13 cellular contexts compared by ENCODE assay signal in the genomic region with DNA sequence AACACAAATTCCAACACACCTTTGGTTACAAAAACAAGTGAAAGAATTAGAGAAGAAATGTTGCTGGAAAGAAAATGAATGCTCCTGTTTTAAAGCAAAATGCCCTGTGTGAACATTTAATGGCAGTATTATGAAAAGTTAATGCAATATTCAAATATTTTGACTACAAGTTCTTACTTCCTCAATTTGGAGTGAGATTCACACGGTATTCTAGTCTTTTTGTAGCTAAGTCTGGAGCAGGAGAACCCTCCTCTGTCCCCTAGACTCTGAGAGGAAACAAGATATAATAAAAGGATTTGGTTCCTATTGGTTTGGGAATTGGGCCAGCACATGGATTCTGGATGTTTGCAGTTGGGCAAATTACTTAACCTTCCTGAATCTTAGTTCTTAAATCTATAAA. TPM values are rescaled to one million over a fixed set of nuclear protein-coding genes. Genes with fewer than 3 reads are reported as not detected.
A peak's percentile ranks its signal among the peaks of the same experiment; 100 is the strongest.
DNase-seq lines count a peak whose midpoint lies in the region; ATAC-seq and TF ChIP-seq lines count a peak whose summit lies in the region.
"Had no signal": no experiment of that assay in that cellular context is flagged by ENCODE, and none has a peak within 500 bp of the region (broad histone marks: within the 10 kb centered on the region; RNA-seq: fewer than 3 reads in every experiment).

No MANE protein-coding gene starts in this region.

- peaks cover 39% of the 10 kb centered on the region for H3K36me3 ChIP-seq in OCI-LY1 (ENCODE audit: insufficient read depth, low read length)
- peaks cover 7 to 17% of the 10 kb centered on the region in 2 experiments for H3K36me3 ChIP-seq in SK-N-SH (replicated peaks in 1 of 2; ENCODE audit: control insufficient read depth in 1 of 2, insufficient read depth in 2 of 2, low read length in 1 of 2)

- no peaks in the 10 kb centered on the region for H3K27me3 ChIP-seq in OCI-LY1 (ENCODE audit: insufficient read depth, low read length)
- no peaks in the 10 kb centered on the region for H3K27me3 ChIP-seq in SK-N-SH (ENCODE audit: insufficient read depth)
- H3K27me3 ChIP-seq: BLaER1 treated with 17β-estradiol and CSF1 and Interleukin-3, amounts not matched to agents 10 nM and 100 nM had no signal

- H3K4me3 ChIP-seq in OCI-LY1 (ENCODE audit: low read depth, low read length, poor library complexity, severe bottlenecking) (no peak overlapping the region), SK-N-SH (ENCODE audit: low read depth in 2 of 2, low read length in 1 of 2) (no peak overlapping the region)
- H3K4me3 ChIP-seq: BLaER1 treated with 17β-estradiol and CSF1 and Interleukin-3, amounts not matched to agents 10 nM and 100 nM had no signal

- no peaks in the 10 kb centered on the region for H3K9me3 ChIP-seq in OCI-LY1 (ENCODE audit: low read length)
- H3K9me3 ChIP-seq in SK-N-SH, result no peaks in the 10 kb centered on the region
- H3K9me3 ChIP-seq: BLaER1 treated with 17β-estradiol and CSF1 and Interleukin-3, amounts not matched to agents 10 nM and 100 nM had no signal

- TF ChIP-seq EP300 in SK-N-SH (IDR thresholded peaks at IDR 0.05; ENCODE audit: borderline replicate concordance in 1 of 2, low read depth in 1 of 2, low read length in 1 of 2), result no peak

- no peaks in the 10 kb centered on the region for H4K20me1 ChIP-seq in OCI-LY1 (ENCODE audit: insufficient read depth, low read length)
- H4K20me1 ChIP-seq in SK-N-SH (ENCODE audit: insufficient read depth), result no peaks in the 10 kb centered on the region

- H3K4me2 ChIP-seq in OCI-LY1 (ENCODE audit: low read length), result no peak overlapping the region
- H3K4me2 ChIP-seq in SK-N-SH, result no peak overlapping the region
- H3K4me2 ChIP-seq: BLaER1 treated with 17β-estradiol and CSF1 and Interleukin-3, amounts not matched to agents 10 nM and 100 nM had no signal

- TF ChIP-seq CTCF in OCI-LY1 (IDR thresholded peaks at IDR 0.05; ENCODE audit: low read length) (no peak), SK-N-SH (IDR thresholded peaks at IDR 0.05) (no peak)

- TF ChIP-seq RAD21 in SK-N-SH (IDR thresholded peaks at IDR 0.05; ENCODE audit: low read length), result no peak

- CTCF ChIA-PET in SK-N-SH (lab: Yijun Ruan, JAX), result interaction anchor here (0.6 to 11.2 kb wide), 5 partner anchors 15 to 496 kb away, joined by 3 to 192 read pairs (median 3); a partner anchor contains a TSS

- POLR2A ChIA-PET in SK-N-SH (lab: Yijun Ruan, JAX), result no interaction called here

- H3K9ac ChIP-seq in OCI-LY1 (ENCODE audit: low read length), result no peak overlapping the region
- no peak overlapping the region for H3K9ac ChIP-seq in SK-N-SH
- H3K9ac ChIP-seq: BLaER1 treated with 17β-estradiol and CSF1 and Interleukin-3, amounts not matched to agents 10 nM and 100 nM had no signal

- ATAC-seq in GM18508 (IDR thresholded peaks at IDR 0.05; ENCODE audit: insufficient read depth, unreplicated experiment) (peak; percentile 39), GM21423 (IDR thresholded peaks at IDR 0.05; ENCODE audit: unreplicated experiment) (peak; percentile 64), HG03095 (IDR thresholded peaks at IDR 0.05; ENCODE audit: unreplicated experiment) (peak; percentile 55)

- 68% methylated on average over 1 of the region's 1 CpG for WGBS in SK-N-SH (ENCODE audit: low lambda C conversion rate)

- H3K79me2 ChIP-seq in OCI-LY1 (ENCODE audit: insufficient read depth, low read length) (no peaks in the 10 kb centered on the region), SK-N-SH (ENCODE audit: insufficient read depth) (peaks cover 5% of the 10 kb centered on the region; the same call in 1 of the 2 replicates)

- no peak overlapping the region for H2AFZ ChIP-seq in OCI-LY1 (ENCODE audit: low read length)
- no peak overlapping the region for H2AFZ ChIP-seq in SK-N-SH (ENCODE audit: low read depth)

- no peaks in the 10 kb centered on the region for H3F3A ChIP-seq in OCI-LY1 (ENCODE audit: insufficient read depth, low read length)
- H3F3A ChIP-seq in SK-N-SH (replicated peaks; ENCODE audit: insufficient read depth), result peaks cover 3% of the 10 kb centered on the region

- H3K27ac ChIP-seq in OCI-LY1 (ENCODE audit: low read depth, low read length, poor library complexity, severe bottlenecking) (peak overlapping the region; percentile 23), SK-N-SH (ENCODE audit: low read depth in 2 of 2, low read length in 1 of 2) (no peak overlapping the region)
- H3K27ac ChIP-seq: BLaER1 treated with 17β-estradiol and CSF1 and Interleukin-3, amounts not matched to agents 10 nM and 100 nM had no signal

- no peak for DNase-seq in hypothalamus (lab: John Stamatoyannopoulos, UW)
- no peak for DNase-seq in DMS114 treated with DMSO at 0.1 percent for 48 hours (lab: John Stamatoyannopoulos, UW; ENCODE audit: unreplicated experiment)
- DNase-seq in middle frontal gyrus (ENCODE audit: extremely low spot score, low spot score), result no peak
- DNase-seq in SK-N-SH, result no peak
- DNase-seq: activated naive CD4-positive, alpha-beta T cell treated with anti-CD3 and anti-CD28 coated beads for 36 hours; dermis blood vessel endothelial cell; NCI-H2029; RPMI8226 had no signal

- H3K4me1 ChIP-seq in OCI-LY1 (ENCODE audit: insufficient read depth, low read length, severe bottlenecking) (peaks cover 7% of the 10 kb centered on the region), SK-N-SH (ENCODE audit: control insufficient read depth in 1 of 2, insufficient read depth in 2 of 2, low read depth in 1 of 2, low read length in 1 of 2) (peaks cover 0 to 3% of the 10 kb centered on the region in 2 experiments; a peak in 2 of 4 replicates)

- H3K9me2 ChIP-seq in OCI-LY1 (ENCODE audit: low read depth, low read length), result no peaks in the 10 kb centered on the region
- no peaks in the 10 kb centered on the region for H3K9me2 ChIP-seq in SK-N-SH

TF ChIP-seq in SK-N-SH, 30 proteins besides CTCF, POLR2A, EP300 and RAD21 (continues in another document):
- no peak for TF ChIP-seq SMC3 (IDR thresholded peaks at IDR 0.05; ENCODE audit: low read depth, low read length)
- TF ChIP-seq, protein P1, sequence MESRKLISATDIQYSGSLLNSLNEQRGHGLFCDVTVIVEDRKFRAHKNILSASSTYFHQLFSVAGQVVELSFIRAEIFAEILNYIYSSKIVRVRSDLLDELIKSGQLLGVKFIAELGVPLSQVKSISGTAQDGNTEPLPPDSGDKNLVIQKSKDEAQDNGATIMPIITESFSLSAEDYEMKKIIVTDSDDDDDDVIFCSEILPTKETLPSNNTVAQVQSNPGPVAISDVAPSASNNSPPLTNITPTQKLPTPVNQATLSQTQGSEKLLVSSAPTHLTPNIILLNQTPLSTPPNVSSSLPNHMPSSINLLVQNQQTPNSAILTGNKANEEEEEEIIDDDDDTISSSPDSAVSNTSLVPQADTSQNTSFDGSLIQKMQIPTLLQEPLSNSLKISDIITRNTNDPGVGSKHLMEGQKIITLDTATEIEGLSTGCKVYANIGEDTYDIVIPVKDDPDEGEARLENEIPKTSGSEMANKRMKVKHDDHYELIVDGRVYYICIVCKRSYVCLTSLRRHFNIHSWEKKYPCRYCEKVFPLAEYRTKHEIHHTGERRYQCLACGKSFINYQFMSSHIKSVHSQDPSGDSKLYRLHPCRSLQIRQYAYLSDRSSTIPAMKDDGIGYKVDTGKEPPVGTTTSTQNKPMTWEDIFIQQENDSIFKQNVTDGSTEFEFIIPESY (IDR thresholded peaks at IDR 0.05; ENCODE audit: borderline replicate concordance, low read depth), result no peak
- TF ChIP-seq, protein P2, sequence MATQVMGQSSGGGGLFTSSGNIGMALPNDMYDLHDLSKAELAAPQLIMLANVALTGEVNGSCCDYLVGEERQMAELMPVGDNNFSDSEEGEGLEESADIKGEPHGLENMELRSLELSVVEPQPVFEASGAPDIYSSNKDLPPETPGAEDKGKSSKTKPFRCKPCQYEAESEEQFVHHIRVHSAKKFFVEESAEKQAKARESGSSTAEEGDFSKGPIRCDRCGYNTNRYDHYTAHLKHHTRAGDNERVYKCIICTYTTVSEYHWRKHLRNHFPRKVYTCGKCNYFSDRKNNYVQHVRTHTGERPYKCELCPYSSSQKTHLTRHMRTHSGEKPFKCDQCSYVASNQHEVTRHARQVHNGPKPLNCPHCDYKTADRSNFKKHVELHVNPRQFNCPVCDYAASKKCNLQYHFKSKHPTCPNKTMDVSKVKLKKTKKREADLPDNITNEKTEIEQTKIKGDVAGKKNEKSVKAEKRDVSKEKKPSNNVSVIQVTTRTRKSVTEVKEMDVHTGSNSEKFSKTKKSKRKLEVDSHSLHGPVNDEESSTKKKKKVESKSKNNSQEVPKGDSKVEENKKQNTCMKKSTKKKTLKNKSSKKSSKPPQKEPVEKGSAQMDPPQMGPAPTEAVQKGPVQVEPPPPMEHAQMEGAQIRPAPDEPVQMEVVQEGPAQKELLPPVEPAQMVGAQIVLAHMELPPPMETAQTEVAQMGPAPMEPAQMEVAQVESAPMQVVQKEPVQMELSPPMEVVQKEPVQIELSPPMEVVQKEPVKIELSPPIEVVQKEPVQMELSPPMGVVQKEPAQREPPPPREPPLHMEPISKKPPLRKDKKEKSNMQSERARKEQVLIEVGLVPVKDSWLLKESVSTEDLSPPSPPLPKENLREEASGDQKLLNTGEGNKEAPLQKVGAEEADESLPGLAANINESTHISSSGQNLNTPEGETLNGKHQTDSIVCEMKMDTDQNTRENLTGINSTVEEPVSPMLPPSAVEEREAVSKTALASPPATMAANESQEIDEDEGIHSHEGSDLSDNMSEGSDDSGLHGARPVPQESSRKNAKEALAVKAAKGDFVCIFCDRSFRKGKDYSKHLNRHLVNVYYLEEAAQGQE (IDR thresholded peaks at IDR 0.05; ENCODE audit: low read depth, low read length), result no peak
- TF ChIP-seq FOXJ3 (CRISPR knock-in tag; IDR thresholded peaks at IDR 0.05), result no peak
- no peak for TF ChIP-seq TAF1 (IDR thresholded peaks at IDR 0.05; ENCODE audit: borderline replicate concordance, low read depth, low read length)
- no peak for TF ChIP-seq MEF2A (IDR thresholded peaks at IDR 0.05; ENCODE audit: borderline replicate concordance, low read depth)
- TF ChIP-seq, protein P3, sequence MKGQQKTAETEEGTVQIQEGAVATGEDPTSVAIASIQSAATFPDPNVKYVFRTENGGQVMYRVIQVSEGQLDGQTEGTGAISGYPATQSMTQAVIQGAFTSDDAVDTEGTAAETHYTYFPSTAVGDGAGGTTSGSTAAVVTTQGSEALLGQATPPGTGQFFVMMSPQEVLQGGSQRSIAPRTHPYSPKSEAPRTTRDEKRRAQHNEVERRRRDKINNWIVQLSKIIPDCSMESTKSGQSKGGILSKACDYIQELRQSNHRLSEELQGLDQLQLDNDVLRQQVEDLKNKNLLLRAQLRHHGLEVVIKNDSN (IDR thresholded peaks at IDR 0.05; ENCODE audit: borderline replicate concordance, low read depth), result no peak
- no peak for TF ChIP-seq FOSL2 (IDR thresholded peaks at IDR 0.05; ENCODE audit: borderline replicate concordance, low read depth)
- TF ChIP-seq JUND (IDR thresholded peaks at IDR 0.05), result no peak
- TF ChIP-seq NRF1 (IDR thresholded peaks at IDR 0.05; ENCODE audit: low read depth, low read length), result no peak

RNA-seq across cellular contexts. Expression of a gene that starts 12.7 kb away (rescaled TPM):
- polyA plus RNA-seq in SK-N-SH (2012; rRNA removed), result 19.4 and 37.4 TPM in 2 replicates
- 30.3 and 35.3 TPM in 2 replicates for polyA plus RNA-seq in SK-N-SH (2012; cell fraction: cytosol; rRNA removed)
- polyA plus RNA-seq in SK-N-SH (2012; cell fraction: nucleus; rRNA removed), result 10.5 and 16.5 TPM in 2 replicates
